In genomic region chr1:232915212-232915611, GRCh38 we compare ENCODE assay signal across 29 cellular contexts.
"Had no signal": no experiment of that assay in that cellular context is flagged by ENCODE, and none has a peak within 500 bp of the region (broad histone marks: within the 10 kb centered on the region; RNA-seq: fewer than 3 reads in every experiment).

No MANE protein-coding gene starts in this region.

- H3K36me3 ChIP-seq: ascending aorta, MG63, SJSA1 had no signal

- DNase-seq: activated CD4-positive, alpha-beta memory T cell treated with anti-CD3 and anti-CD28 coated beads for 36 hours; activated CD4-positive, alpha-beta T cell treated with anti-CD3 and anti-CD28 coated beads, Interleukin-2, amount 10 ng/mL, durations not matched to agents 7 days and 5 days; activated CD8-positive, alpha-beta memory T cell treated with anti-CD3 and anti-CD28 coated beads, Interleukin-2, amount 50 U/mL, for 4 hours; activated effector memory CD4-positive, alpha-beta T cell treated with anti-CD3 and anti-CD28 coated beads, Interleukin-2, amount 50 U/mL, for 16 hours; activated naive CD4-positive, alpha-beta T cell; activated naive CD4-positive, alpha-beta T cell treated with anti-CD3 and anti-CD28 coated beads, Interleukin-2, amount 50 U/mL, for 16 hours; activated naive CD8-positive, alpha-beta T cell treated with anti-CD3 and anti-CD28 coated beads, Interleukin-2, amount 10 ng/mL, durations not matched to agents 7 days and 5 days; activated T-cell treated with anti-CD3 and anti-CD28 coated beads for 4 hours; activated T-cell treated with anti-CD3 and anti-CD28 coated beads, Interleukin-2, amount 50 U/mL, for 72 hours; amygdala; Karpas-422; KBM-7; MG63; NCI-H1048; NCI-H1417; NCI-H146; NCI-H187 treated with DMSO at 0.1 percent for 48 hours; NCI-H345; NCI-H524 treated with DMSO at 0.1 percent for 48 hours; RPMI8226; SHP77 treated with DMSO at 0.1 percent for 48 hours; SK-N-SH had no signal

- H3K9ac ChIP-seq: SK-N-SH had no signal

- H3K27ac Mint-ChIP-seq: activated CD4-positive, alpha-beta memory T cell treated with anti-CD3 and anti-CD28 coated beads for 36 hours; activated CD4-positive, alpha-beta T cell treated with anti-CD3 and anti-CD28 coated beads, Interleukin-2, amount 10 ng/mL, durations not matched to agents 7 days and 5 days; activated naive CD8-positive, alpha-beta T cell treated with anti-CD3 and anti-CD28 coated beads, Interleukin-2, amount 10 ng/mL, durations not matched to agents 7 days and 5 days; activated T-cell treated with anti-CD3 and anti-CD28 coated beads, Interleukin-2, amount 50 U/mL, for 72 hours; activated T-helper 17 cell treated with anti-CD3 and anti-CD28 coated beads, Interleukin-2, amount 50 U/mL, for 72 hours; T-helper 1 cell treated with Interleukin-12 subunit alpha and Interleukin-12 subunit beta and Interleukin-4 antibody, amounts not matched to agents 30 μg/mL and 1 μg/mL, for 36 hours; T-helper 2 cell treated with Interferon-gamma antibody and Interleukin-4, amounts not matched to agents 5 μg/mL and 100 μg/mL, for 36 hours had no signal

- FAIRE-seq: TTC549 had no signal

- H3K9me3 Mint-ChIP-seq: activated CD4-positive, alpha-beta memory T cell treated with anti-CD3 and anti-CD28 coated beads for 36 hours had no signal

- H3K4me3 Mint-ChIP-seq: activated CD4-positive, alpha-beta memory T cell treated with anti-CD3 and anti-CD28 coated beads for 36 hours; activated CD4-positive, alpha-beta T cell treated with anti-CD3 and anti-CD28 coated beads, Interleukin-2, amount 10 ng/mL, durations not matched to agents 7 days and 5 days; activated naive CD8-positive, alpha-beta T cell treated with anti-CD3 and anti-CD28 coated beads, Interleukin-2, amount 10 ng/mL, durations not matched to agents 7 days and 5 days; activated T-helper 17 cell treated with anti-CD3 and anti-CD28 coated beads, Interleukin-2, amount 50 U/mL, for 72 hours; T-helper 1 cell treated with Interleukin-12 subunit alpha and Interleukin-12 subunit beta and Interleukin-4 antibody, amounts not matched to agents 30 μg/mL and 1 μg/mL, for 36 hours; T-helper 2 cell treated with Interferon-gamma antibody and Interleukin-4, amounts not matched to agents 5 μg/mL and 100 μg/mL, for 36 hours had no signal

- H3K4me1 ChIP-seq: ascending aorta, SJSA1 had no signal

- H3K27ac ChIP-seq: ascending aorta, SJSA1 had no signal

- H3K9me3 ChIP-seq: ascending aorta, MG63, SJSA1, SK-N-SH had no signal

- H3K4me3 ChIP-seq: ascending aorta, MG63, SJSA1 had no signal

- H3K27me3 Mint-ChIP-seq: activated CD4-positive, alpha-beta memory T cell treated with anti-CD3 and anti-CD28 coated beads for 36 hours; activated CD4-positive, alpha-beta T cell treated with anti-CD3 and anti-CD28 coated beads, Interleukin-2, amount 10 ng/mL, durations not matched to agents 7 days and 5 days; activated naive CD8-positive, alpha-beta T cell treated with anti-CD3 and anti-CD28 coated beads, Interleukin-2, amount 10 ng/mL, durations not matched to agents 7 days and 5 days; activated T-helper 17 cell treated with anti-CD3 and anti-CD28 coated beads, Interleukin-2, amount 50 U/mL, for 72 hours had no signal

- H3K36me3 Mint-ChIP-seq: activated CD4-positive, alpha-beta memory T cell treated with anti-CD3 and anti-CD28 coated beads for 36 hours had no signal

- H3K4me2 ChIP-seq: SK-N-SH had no signal

- ATAC-seq: activated T-cell treated with anti-CD3 and anti-CD28 coated beads, Interleukin-2, amount 50 U/mL, for 72 hours; activated T-helper 17 cell treated with anti-CD3 and anti-CD28 coated beads, Interleukin-2, amount 50 U/mL, for 72 hours; Panc1 had no signal

- H3K27me3 ChIP-seq: ascending aorta, MG63, SJSA1 had no signal
